Comparison of ENCODE assay signal across 1 cellular context in the genomic region with DNA sequence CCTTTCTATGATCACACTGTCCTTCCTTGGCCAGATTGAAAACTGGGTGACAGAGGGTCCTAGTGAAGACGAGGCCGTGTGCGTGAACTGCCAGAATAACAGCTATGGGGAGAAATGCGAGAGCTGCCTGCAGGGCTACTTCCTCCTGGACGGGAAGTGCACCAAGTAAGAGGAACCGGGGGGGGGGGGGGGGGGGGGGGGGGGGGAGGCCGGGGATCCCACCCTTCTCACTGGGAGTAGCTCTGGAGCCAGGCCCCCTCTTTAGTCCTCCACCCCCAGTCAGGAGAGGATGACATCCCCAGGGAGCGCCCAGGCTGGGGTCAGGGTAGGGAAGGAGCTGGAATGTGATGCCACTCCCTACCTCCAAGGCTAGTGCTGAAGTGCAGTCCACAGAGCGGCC.
TF ChIP-seq lines count a peak whose summit lies in the region.

No MANE protein-coding gene starts in this region.

TF ChIP-seq in endothelial cell of umbilical vein, 7 proteins besides CTCF, POLR2A, EP300 and RAD21:
- no peak for TF ChIP-seq FOS (IDR thresholded peaks at IDR 0.05; ENCODE audit: borderline replicate concordance, insufficient read depth, low read length)
- no peak for TF ChIP-seq EZH2 (IDR thresholded peaks at IDR 0.05; ENCODE audit: borderline replicate concordance, low read depth, low read length, severe bottlenecking)
- no peak for TF ChIP-seq MYC (IDR thresholded peaks at IDR 0.05; ENCODE audit: low read depth, low read length)
- TF ChIP-seq, protein P1, sequence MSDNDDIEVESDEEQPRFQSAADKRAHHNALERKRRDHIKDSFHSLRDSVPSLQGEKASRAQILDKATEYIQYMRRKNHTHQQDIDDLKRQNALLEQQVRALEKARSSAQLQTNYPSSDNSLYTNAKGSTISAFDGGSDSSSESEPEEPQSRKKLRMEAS (IDR thresholded peaks at IDR 0.05; ENCODE audit: insufficient read depth, insufficient read length): no peak
- TF ChIP-seq POLR2AphosphoS5 (IDR thresholded peaks at IDR 0.05; ENCODE audit: insufficient read depth, low read depth, low read length): no peak
- TF ChIP-seq GATA2 (IDR thresholded peaks at IDR 0.05; ENCODE audit: insufficient read depth, insufficient read length, low read depth, low read length): no peak
